17 cellular contexts compared by ENCODE assay signal in the genomic region with DNA sequence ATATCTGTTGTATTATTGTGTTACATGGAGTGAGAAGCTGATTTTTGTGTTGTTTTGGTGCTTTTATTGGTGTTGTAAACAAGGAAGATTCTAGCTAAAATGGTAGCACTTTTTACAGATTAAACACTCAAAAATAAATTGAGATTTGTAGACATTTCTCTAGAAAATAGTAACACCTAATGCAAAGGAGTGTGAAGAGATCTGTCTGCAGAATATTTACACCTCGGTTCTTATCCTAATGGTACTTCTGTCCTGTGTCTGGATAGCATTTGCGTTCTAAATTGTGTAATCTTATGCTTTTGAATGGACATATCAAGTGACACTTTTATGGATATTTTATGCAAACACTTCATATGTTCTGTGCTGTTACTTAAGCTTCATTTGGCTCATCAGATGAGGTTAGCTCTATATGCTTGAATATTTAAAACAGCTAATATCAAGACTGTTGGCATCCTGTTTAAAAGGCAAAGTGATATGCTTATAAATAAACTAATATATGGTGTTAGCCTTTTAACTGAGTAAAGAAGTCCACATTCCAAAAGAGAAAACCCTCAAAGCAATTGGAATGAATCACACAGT. TPM values are rescaled to one million over a fixed set of nuclear protein-coding genes. Genes with fewer than 3 reads are reported as not detected.
DNase-seq lines count a peak whose midpoint lies in the region; ATAC-seq and TF ChIP-seq lines count a peak whose summit lies in the region.
"Had no signal": no experiment of that assay in that cellular context is flagged by ENCODE, and none has a peak within 500 bp of the region (broad histone marks: within the 10 kb centered on the region; RNA-seq: fewer than 3 reads in every experiment).

No MANE protein-coding gene starts in this region.

- no peak for TF ChIP-seq POLR2A in prostate gland (IDR thresholded peaks at IDR 0.05)

- no peaks in the 10 kb centered on the region for H3K36me3 ChIP-seq in Caco-2 (ENCODE audit: control insufficient read depth, insufficient read depth, low read length)
- no peaks in the 10 kb centered on the region for H3K36me3 ChIP-seq in osteoblast (ENCODE audit: insufficient read depth, low read length)
- no peaks in the 10 kb centered on the region for H3K36me3 ChIP-seq in prostate gland
- H3K36me3 ChIP-seq: BE2C, MG63, upper lobe of right lung had no signal

- no peaks in the 10 kb centered on the region for H3K9me3 Mint-ChIP-seq in Caco-2 (ENCODE audit: unreplicated experiment)
- H3K9me3 Mint-ChIP-seq: activated naive CD4-positive, alpha-beta T cell treated with anti-CD3 and anti-CD28 coated beads, Interleukin-2, amount 50 U/mL, for 24 hours had no signal

- no peaks in the 10 kb centered on the region for H4K20me1 ChIP-seq in osteoblast (ENCODE audit: insufficient read depth, low read length)

- H3K4me1 ChIP-seq in Caco-2 (0 out of 2 replicates have a peak, but pooled peaks cover 5% of the 10 kb centered on the region), osteoblast (ENCODE audit: insufficient read depth, low read length) (no peaks in the 10 kb centered on the region), prostate gland (replicated peaks) (no peaks in the 10 kb centered on the region)
- H3K4me1 ChIP-seq: BE2C, upper lobe of right lung had no signal

- H3K9me3 ChIP-seq in Caco-2 (no peaks in the 10 kb centered on the region), osteoblast (ENCODE audit: low read depth, low read length) (no peaks in the 10 kb centered on the region), prostate gland (no peaks in the 10 kb centered on the region)
- H3K9me3 ChIP-seq: BE2C, MG63, upper lobe of right lung had no signal

- no peak for ATAC-seq in GM18511 (IDR thresholded peaks at IDR 0.05; ENCODE audit: unreplicated experiment)
- ATAC-seq: esophagus mucosa, T-helper 17 cell, upper lobe of right lung had no signal

- CTCF ChIA-PET in Caco-2 (lab: Charles Lee), result no interaction called here

- no peak overlapping the region for H3K27ac Mint-ChIP-seq in Caco-2 (ENCODE audit: unreplicated experiment)
- H3K27ac Mint-ChIP-seq: activated naive CD4-positive, alpha-beta T cell treated with anti-CD3 and anti-CD28 coated beads, Interleukin-2, amount 50 U/mL, for 24 hours; T-helper 17 cell had no signal

- no peak for TF ChIP-seq CTCF in Caco-2 (IDR thresholded peaks at IDR 0.05; ENCODE audit: insufficient read depth in 1 of 2, low read depth in 1 of 2, low read length in 1 of 2, severe bottlenecking in 1 of 2, unreplicated experiment in 1 of 2)
- TF ChIP-seq CTCF in coronary artery (IDR thresholded peaks at IDR 0.05), result no peak
- no peak for TF ChIP-seq CTCF in osteoblast (IDR thresholded peaks at IDR 0.05; ENCODE audit: extremely low read depth, low read depth, low read length)
- no peak for TF ChIP-seq CTCF in prostate gland (IDR thresholded peaks at IDR 0.05)

- no peaks in the 10 kb centered on the region for H3K27me3 Mint-ChIP-seq in Caco-2 (ENCODE audit: insufficient read depth, unreplicated experiment)

- no peak overlapping the region for H3K4me2 ChIP-seq in osteoblast (ENCODE audit: insufficient read depth, low read length)

- no peaks in the 10 kb centered on the region for H3K79me2 ChIP-seq in osteoblast (ENCODE audit: insufficient read depth, low read length)

- H3K4me3 ChIP-seq in Caco-2 (ENCODE audit: low read depth, low read length) (no peak overlapping the region), coronary artery (peak overlapping the region; percentile 91), osteoblast (ENCODE audit: insufficient read depth, low read length) (no peak overlapping the region), prostate gland (no peak overlapping the region)
- H3K4me3 ChIP-seq: MG63 had no signal

- H2AFZ ChIP-seq in osteoblast (ENCODE audit: low read length), result no peak overlapping the region

- 23% methylated on average over 2 of the region's 2 CpGs for WGBS in prostate gland

- H3K36me3 Mint-ChIP-seq in Caco-2 (ENCODE audit: insufficient read depth, unreplicated experiment), result peaks cover 20% of the 10 kb centered on the region
- H3K36me3 Mint-ChIP-seq: activated naive CD4-positive, alpha-beta T cell treated with anti-CD3 and anti-CD28 coated beads, Interleukin-2, amount 50 U/mL, for 24 hours had no signal

- BruUV-seq in Caco-2 (replicated peaks; lab: Mats Ljungman, UMichigan), result no TSS peak

- intact Hi-C loops in Caco-2 (cut with micrococcal nuclease; ENCODE audit: unreplicated experiment) (no loop called here), prostate gland (cut with DNase I) (loop anchor here (10.0 kb wide), 1 partner anchor 139 kb away; no protein-coding TSS in a partner anchor)

- no peak overlapping the region for H3K27ac ChIP-seq in coronary artery
- H3K27ac ChIP-seq in osteoblast (ENCODE audit: low read depth, low read length), result no peak overlapping the region
- no peak overlapping the region for H3K27ac ChIP-seq in prostate gland
- H3K27ac ChIP-seq: upper lobe of right lung had no signal

- H3K4me1 Mint-ChIP-seq in Caco-2 (ENCODE audit: low read depth, unreplicated experiment), result no peaks in the 10 kb centered on the region
- H3K4me1 Mint-ChIP-seq: activated naive CD4-positive, alpha-beta T cell treated with anti-CD3 and anti-CD28 coated beads, Interleukin-2, amount 50 U/mL, for 24 hours; T-helper 17 cell had no signal

- DNase-seq in Caco-2, result no peak
- DNase-seq in LHCN-M2 (ENCODE audit: low read depth), result peak; percentile 10
- DNase-seq in coronary artery (ENCODE audit: low spot score), result no peak
- peak; percentile 12 for DNase-seq in myocyte (ENCODE audit: low read depth)
- no peak for DNase-seq in osteoblast (ENCODE audit: insufficient read length, low spot score, missing footprints)
- no peak for DNase-seq in activated naive CD4-positive, alpha-beta T cell treated with anti-CD3 and anti-CD28 coated beads, Interleukin-2, amount 50 U/mL, for 16 hours
- no peak for DNase-seq in prostate gland (ENCODE audit: low spot score)
- DNase-seq: activated CD4-positive, alpha-beta T cell treated with anti-CD3 and anti-CD28 coated beads for 1 hour; BE2C; DND-41; mesenchymal stem cell; MG63; T-helper 17 cell; upper lobe of right lung had no signal

- POLR2A ChIA-PET in Caco-2 (lab: Charles Lee), result no interaction called here

- peak overlapping the region; percentile 18 for H3K4me3 Mint-ChIP-seq in Caco-2 (ENCODE audit: unreplicated experiment)
- H3K4me3 Mint-ChIP-seq: activated naive CD4-positive, alpha-beta T cell treated with anti-CD3 and anti-CD28 coated beads, Interleukin-2, amount 50 U/mL, for 24 hours; T-helper 17 cell had no signal

- no peaks in the 10 kb centered on the region for H3K27me3 ChIP-seq in Caco-2 (replicated peaks; ENCODE audit: control insufficient read depth, insufficient read depth, low read length)
- H3K27me3 ChIP-seq in osteoblast (ENCODE audit: insufficient read depth, low read length), result peaks cover 20% of the 10 kb centered on the region
- no peaks in the 10 kb centered on the region for H3K27me3 ChIP-seq in prostate gland (replicated peaks; ENCODE audit: insufficient read depth)
- H3K27me3 ChIP-seq: MG63 had no signal

RNA-seq across cellular contexts. Expression of a gene that starts 6.0 kb away (rescaled TPM):
- total RNA-seq in Caco-2 (2022) (16.3 and 19.1 TPM in 2 replicates), LHCN-M2 (2014; rRNA removed) (28.5 and 35.9 TPM in 2 replicates), myocyte (50.9 and 87.5 TPM in 2 replicates), osteoblast (0.72 and 3.8 TPM in 2 replicates), prostate gland (10 to 100 TPM; 44.3 to 49.4 TPM)
- 7.5 TPM for polyA plus RNA-seq in LHCN-M2 (2012)
- 19.4 TPM for polyA plus RNA-seq in myocyte (2012)
- total RNA-seq: T-helper 17 cell had no signal

Comparison
In these comparisons a context has a peak if more than half of its experiments do, and no peak if none do; other contexts are left out.
1. DNase-seq: peak in LHCN-M2 (single experiment) and myocyte (single experiment); none in Caco-2 (0 of 2), coronary artery (single experiment), osteoblast (single experiment), activated naive CD4-positive, alpha-beta T cell treated with anti-CD3 and anti-CD28 coated beads, Interleukin-2, amount 50 U/mL, for 16 hours (single experiment) and prostate gland (single experiment).